Comparison of ENCODE assay signal across 1 cellular context in genomic region chr6:111469543-111469942, GRCh38.
TF ChIP-seq lines count a peak whose summit lies in the region.

No MANE protein-coding gene starts in this region.

TF ChIP-seq in HCT116, 20 proteins besides CTCF, POLR2A, EP300 and RAD21 (continued from another document):
- TF ChIP-seq, protein P1, sequence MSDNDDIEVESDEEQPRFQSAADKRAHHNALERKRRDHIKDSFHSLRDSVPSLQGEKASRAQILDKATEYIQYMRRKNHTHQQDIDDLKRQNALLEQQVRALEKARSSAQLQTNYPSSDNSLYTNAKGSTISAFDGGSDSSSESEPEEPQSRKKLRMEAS (IDR thresholded peaks at IDR 0.05): no peak
- no peak for TF ChIP-seq EZH2phosphoT487 (IDR thresholded peaks at IDR 0.05; ENCODE audit: borderline replicate concordance)
- no peak for TF ChIP-seq SP1 (IDR thresholded peaks at IDR 0.05; ENCODE audit: low read depth)
- TF ChIP-seq, protein P2, sequence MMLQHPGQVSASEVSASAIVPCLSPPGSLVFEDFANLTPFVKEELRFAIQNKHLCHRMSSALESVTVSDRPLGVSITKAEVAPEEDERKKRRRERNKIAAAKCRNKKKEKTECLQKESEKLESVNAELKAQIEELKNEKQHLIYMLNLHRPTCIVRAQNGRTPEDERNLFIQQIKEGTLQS (IDR thresholded peaks at IDR 0.05): no peak
- no peak for TF ChIP-seq ZNF274 (IDR thresholded peaks at IDR 0.05; ENCODE audit: low read depth, low read length)
